ENCODE assay signal across 8 cellular contexts in the genomic region with DNA sequence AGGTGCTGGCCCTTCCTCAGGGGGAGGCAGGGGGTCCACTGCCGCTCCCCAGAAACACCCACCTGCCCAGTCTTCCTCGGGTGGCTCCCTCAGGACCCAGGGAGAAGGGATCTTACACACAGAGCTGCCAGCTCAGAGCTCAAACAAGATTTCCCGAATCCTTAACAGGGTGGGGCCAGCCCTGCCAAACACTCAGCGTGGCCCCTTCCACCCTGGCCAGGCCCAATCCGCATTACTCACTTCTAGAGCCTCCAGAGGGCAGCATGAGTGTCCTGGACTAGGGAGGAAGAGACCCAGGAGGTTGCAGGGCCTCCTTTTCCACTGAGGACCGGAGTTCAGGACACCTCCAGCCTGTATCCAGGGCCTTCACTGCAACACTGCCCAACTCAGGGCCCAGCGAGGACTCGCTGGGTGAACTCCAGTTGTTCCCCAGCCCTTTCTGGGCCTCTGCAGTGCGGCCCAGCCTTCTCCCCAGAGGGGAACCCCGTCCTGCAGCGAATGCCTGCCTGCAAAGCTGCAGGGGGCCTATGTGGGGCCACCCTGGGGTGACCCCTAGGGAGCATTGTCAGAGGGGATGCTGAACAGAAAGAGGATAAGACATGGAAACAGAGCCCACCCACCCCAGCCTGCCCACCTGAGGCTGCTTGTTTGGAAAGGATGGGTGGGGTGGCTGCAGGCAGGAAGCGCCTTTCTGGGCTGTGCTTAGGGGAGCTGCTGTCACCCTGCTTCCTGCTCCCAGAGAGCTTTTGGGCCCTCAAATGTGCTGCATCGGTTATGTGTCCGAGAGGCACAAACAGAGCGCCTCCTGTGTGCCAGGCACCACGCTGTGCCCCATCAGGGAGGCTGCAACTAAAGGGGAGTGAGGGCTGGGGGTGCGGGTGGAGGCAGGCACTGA. TPM values are rescaled to one million over a fixed set of nuclear protein-coding genes. Genes with fewer than 3 reads are reported as not detected.
DNase-seq lines count a peak whose midpoint lies in the region; ATAC-seq and TF ChIP-seq lines count a peak whose summit lies in the region.

No MANE protein-coding gene starts in this region.

- peak in 1 of 5 donors; percentile 15 for DNase-seq in CD8-positive, alpha-beta memory T cell
- DNase-seq in brain microvascular endothelial cell, result peak; percentile 16
- DNase-seq in mesendoderm, result peak; percentile 72
- no peak for DNase-seq in NCI-H187 treated with DMSO at 0.1 percent for 48 hours (lab: John Stamatoyannopoulos, UW)
- DNase-seq in effector memory CD4-positive, alpha-beta T cell, result no peak
- DNase-seq in thyroid gland, result no peak

- H3K4me3 Mint-ChIP-seq in CD8-positive, alpha-beta memory T cell, result peak overlapping the region in 2 of 7 donors; percentile 19 to 79

- no peaks in the 10 kb centered on the region for H3K36me3 ChIP-seq in CD8-positive, alpha-beta memory T cell (ENCODE audit: insufficient read depth, low read length)
- H3K36me3 ChIP-seq in brain microvascular endothelial cell (replicated peaks) (no peaks in the 10 kb centered on the region), mesendoderm (ENCODE audit: control insufficient read depth, insufficient read depth, low read length) (no peaks in the 10 kb centered on the region), thyroid gland (no peaks in the 10 kb centered on the region)
- no peaks in the 10 kb centered on the region for H3K36me3 ChIP-seq in effector memory CD4-positive, alpha-beta T cell (ENCODE audit: control insufficient read depth, insufficient read depth, low read length)

- H2BK120ac ChIP-seq in mesendoderm (ENCODE audit: low read depth, low read length), result no peak overlapping the region

- H3K4me3 ChIP-seq in CD8-positive, alpha-beta memory T cell (ENCODE audit: low read length), result peak overlapping the region; percentile 19
- H3K4me3 ChIP-seq in brain microvascular endothelial cell (ENCODE audit: low read depth, low read length) (no peak overlapping the region), mesendoderm (ENCODE audit: low read length) (no peak overlapping the region), thyroid gland (replicated peaks in 1 of 3) (no peak overlapping the region)
- no peak overlapping the region for H3K4me3 ChIP-seq in effector memory CD4-positive, alpha-beta T cell (ENCODE audit: insufficient read depth, low read depth, low read length, poor library complexity, severe bottlenecking)

- no peak overlapping the region for H3K4me2 ChIP-seq in mesendoderm (ENCODE audit: low read length)

- no peaks in the 10 kb centered on the region for H3K79me1 ChIP-seq in mesendoderm (ENCODE audit: low read length)

- no peak overlapping the region for H3K27ac ChIP-seq in CD8-positive, alpha-beta memory T cell (ENCODE audit: low read depth, low read length)
- H3K27ac ChIP-seq in brain microvascular endothelial cell (no peak overlapping the region), mesendoderm (ENCODE audit: low read depth, low read length) (no peak overlapping the region), thyroid gland (no peak overlapping the region)
- H3K27ac ChIP-seq in effector memory CD4-positive, alpha-beta T cell (ENCODE audit: insufficient read depth, low read length, poor library complexity, severe bottlenecking), result no peak overlapping the region

- POLR2A ChIA-PET in CD8-positive, alpha-beta memory T cell (lab: Charles Lee), result interaction anchor here (1.4 kb wide), 1 partner anchor 81 kb away, joined by 3 read pairs; no protein-coding TSS in a partner anchor

- in situ Hi-C loops in brain microvascular endothelial cell (cut with HindIII; ENCODE audit: low pct_ligation_motif_present, low sequenced_read_pairs), result no loop called here

- peak overlapping the region in 5 of 8 donors; percentile 32 to 74 (median 47) for H3K27ac Mint-ChIP-seq in CD8-positive, alpha-beta memory T cell

- H3K4me1 ChIP-seq in CD8-positive, alpha-beta memory T cell (ENCODE audit: insufficient read depth, low read length), result peaks cover 16% of the 10 kb centered on the region
- H3K4me1 ChIP-seq in mesendoderm (ENCODE audit: control insufficient read depth, low read depth, low read length) (peaks cover 9% of the 10 kb centered on the region), thyroid gland (peaks cover 17 to 37% of the 10 kb centered on the region in 2 donors)
- H3K4me1 ChIP-seq in effector memory CD4-positive, alpha-beta T cell (ENCODE audit: control insufficient read depth, insufficient read depth, low read length, poor library complexity, severe bottlenecking), result peaks cover 16% of the 10 kb centered on the region

- H3K36me3 Mint-ChIP-seq in CD8-positive, alpha-beta memory T cell, result peaks cover 0 to 2% (median 0%) of the 10 kb centered on the region in 3 donors

- no peak overlapping the region for H3K4ac ChIP-seq in mesendoderm (ENCODE audit: low read depth, low read length)

- no peaks in the 10 kb centered on the region for H3K9me3 ChIP-seq in CD8-positive, alpha-beta memory T cell (ENCODE audit: low read length)
- no peaks in the 10 kb centered on the region for H3K9me3 ChIP-seq in effector memory CD4-positive, alpha-beta T cell (ENCODE audit: control insufficient read depth, low read length)
- H3K9me3 ChIP-seq in thyroid gland, result no peaks in the 10 kb centered on the region

- no peak overlapping the region for H2AK5ac ChIP-seq in mesendoderm (ENCODE audit: low read length)

- TF ChIP-seq CTCF in LNCAP (IDR thresholded peaks at IDR 0.05) (peak; percentile 50), brain microvascular endothelial cell (IDR thresholded peaks at IDR 0.05; ENCODE audit: low read depth, low read length, missing control alignments) (peak; percentile 57), thyroid gland (IDR thresholded peaks at IDR 0.05) (peak in 1 of 6 experiments; percentile 8)

- WGBS in mesendoderm (ENCODE audit: extremely low coverage, insufficient coverage, low lambda C conversion rate), result no CpG with 5 or more reads among the region's 17 CpGs
- 77 to 82% methylated on average over 6 to 11 of the region's 17 CpGs for WGBS in thyroid gland, 2 donors

- no peak for ATAC-seq in GM19328 (IDR thresholded peaks at IDR 0.05; ENCODE audit: unreplicated experiment)

- no peak overlapping the region for H3K23ac ChIP-seq in mesendoderm (ENCODE audit: low read length)

- no peak overlapping the region for H4K8ac ChIP-seq in mesendoderm (ENCODE audit: low read depth, low read length)

- H2BK15ac ChIP-seq in mesendoderm (replicated peaks; ENCODE audit: low read depth), result no peak overlapping the region

- H3K9me3 Mint-ChIP-seq in CD8-positive, alpha-beta memory T cell, result no peaks in the 10 kb centered on the region

- no peaks in the 10 kb centered on the region for H3K27me3 ChIP-seq in CD8-positive, alpha-beta memory T cell (ENCODE audit: insufficient read depth, low read length, poor library complexity, severe bottlenecking)
- H3K27me3 ChIP-seq in brain microvascular endothelial cell (replicated peaks) (no peaks in the 10 kb centered on the region), mesendoderm (ENCODE audit: insufficient read depth, low read length, poor library complexity) (no peaks in the 10 kb centered on the region), thyroid gland (no peaks in the 10 kb centered on the region)
- H3K27me3 ChIP-seq in effector memory CD4-positive, alpha-beta T cell (replicated peaks; ENCODE audit: control insufficient read depth, insufficient read depth, low read length, poor library complexity, severe bottlenecking), result no peaks in the 10 kb centered on the region

- no peak overlapping the region for H3K9ac ChIP-seq in mesendoderm (ENCODE audit: low read length)

- intact Hi-C loops in thyroid gland (cut with DNase I), result no loop called here

- TF ChIP-seq POLR2A in thyroid gland (IDR thresholded peaks at IDR 0.05), result no peak

- no peak overlapping the region for H2BK5ac ChIP-seq in mesendoderm (ENCODE audit: low read length)

- no peaks in the 10 kb centered on the region for H3K79me2 ChIP-seq in mesendoderm (ENCODE audit: control insufficient read depth, insufficient read depth, low read length)

- CTCF ChIA-PET in CD8-positive, alpha-beta memory T cell (lab: Charles Lee), result interaction anchor here (1.3 kb wide), 2 partner anchors 9 to 104 kb away, joined by 3 to 4 read pairs; no protein-coding TSS in a partner anchor

- peaks cover 6 to 15% (median 8%) of the 10 kb centered on the region in 3 donors for H3K4me1 Mint-ChIP-seq in CD8-positive, alpha-beta memory T cell

- no peak overlapping the region for H3K18ac ChIP-seq in mesendoderm (ENCODE audit: low read length)

- no peak overlapping the region for H3K56ac ChIP-seq in mesendoderm (ENCODE audit: low read length)

- no peaks in the 10 kb centered on the region for H3K27me3 Mint-ChIP-seq in CD8-positive, alpha-beta memory T cell

- H4K5ac ChIP-seq in mesendoderm (ENCODE audit: low read length), result no peak overlapping the region

RNA-seq across cellular contexts. Expression of gene CCNK, which starts 43.8 kb away (rescaled TPM):
- total RNA-seq in CD8-positive, alpha-beta memory T cell, result 100 to 1,000 TPM; 110 to 115 TPM
- 16.4 TPM for polyA plus RNA-seq in CD8-positive, alpha-beta memory T cell
- polyA plus RNA-seq in mesendoderm (2013, experiment 1 of 2), result 69.4 TPM
- polyA plus RNA-seq in mesendoderm (2013, experiment 2 of 2), result 69.2 TPM
- total RNA-seq in thyroid gland, result 10 to 100 TPM; 14.4 to 36.9 (median 24.4) TPM

RNA-seq across cellular contexts. Expression of gene SETD3, which starts 44.4 kb away (rescaled TPM):
- 10 to 100 TPM; 57.1 to 57.9 TPM for total RNA-seq in CD8-positive, alpha-beta memory T cell
- polyA plus RNA-seq in CD8-positive, alpha-beta memory T cell, result 52.1 TPM
- 50.4 TPM for polyA plus RNA-seq in mesendoderm (2013, experiment 1 of 2)
- 51.1 TPM for polyA plus RNA-seq in mesendoderm (2013, experiment 2 of 2)
- 100 to 1,000 TPM; 119 to 141 (median 130) TPM for total RNA-seq in thyroid gland

Comparison
In these comparisons a context has a peak if more than half of its experiments do, and no peak if none do; other contexts are left out.
1. DNase-seq: peak in brain microvascular endothelial cell (single experiment) and mesendoderm (single experiment); none in NCI-H187 treated with DMSO at 0.1 percent for 48 hours (single experiment), effector memory CD4-positive, alpha-beta T cell (0 of 3) and thyroid gland (0 of 2).